In the genomic region with DNA sequence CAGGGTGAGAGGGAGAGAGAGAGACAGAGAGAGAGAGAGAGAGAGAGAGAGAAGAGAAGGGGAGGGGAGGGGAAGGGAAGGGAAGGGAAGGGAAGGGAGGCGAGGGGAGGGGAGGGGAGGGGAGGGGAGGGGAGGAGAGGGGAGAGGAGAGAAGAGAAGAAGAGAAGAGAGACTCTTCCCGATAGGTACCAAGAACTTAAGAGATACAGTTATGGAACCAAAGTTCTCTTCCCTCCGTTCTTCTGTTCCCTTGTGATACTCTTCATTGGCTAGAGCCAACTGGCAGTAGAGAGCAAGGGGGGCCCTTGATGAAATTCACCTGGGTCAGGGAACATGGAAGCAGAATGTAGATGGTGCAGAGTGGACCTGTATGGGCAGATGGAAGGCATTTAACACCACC, we compare ENCODE assay signal across 40 cellular contexts.
"Had no signal": no experiment of that assay in that cellular context is flagged by ENCODE, and none has a peak within 500 bp of the region (broad histone marks: within the 10 kb centered on the region; RNA-seq: fewer than 3 reads in every experiment).

No MANE protein-coding gene starts in this region.

- FAIRE-seq: astrocyte, bronchial epithelial cell had no signal

- H3K4me3 Mint-ChIP-seq: activated naive CD4-positive, alpha-beta T cell treated with anti-CD3 and anti-CD28 coated beads for 36 hours; activated naive CD4-positive, alpha-beta T cell treated with anti-CD3 and anti-CD28 coated beads, Interleukin-2, amount 10 ng/mL, durations not matched to agents 7 days and 5 days; activated naive CD4-positive, alpha-beta T cell treated with anti-CD3 and anti-CD28 coated beads, Interleukin-2, amount 50 U/mL, for 24 hours; activated naive CD8-positive, alpha-beta T cell; activated naive CD8-positive, alpha-beta T cell treated with anti-CD3 and anti-CD28 coated beads for 36 hours; activated naive CD8-positive, alpha-beta T cell treated with anti-CD3 and anti-CD28 coated beads, Interleukin-2, amount 10 ng/mL, durations not matched to agents 7 days and 5 days; activated naive CD8-positive, alpha-beta T cell treated with anti-CD3 and anti-CD28 coated beads, Interleukin-2, amount 50 U/mL, for 24 hours; activated T-cell treated with anti-CD3 and anti-CD28 coated beads, Interleukin-2, amount 50 U/mL, for 24 hours; activated T-cell treated with anti-CD3 and anti-CD28 coated beads, Interleukin-2, amount 50 U/mL, for 4 hours; activated T-cell treated with anti-CD3 and anti-CD28 coated beads, Interleukin-2, amount 50 U/mL, for 72 hours; activated T-helper 1 cell treated with anti-CD3 and anti-CD28 coated beads, Interleukin-12 subunit alpha, Interleukin-12 subunit beta, Interleukin-2, Interleukin-4 antibody, amounts not matched to agents 30 ng/mL and 10 ng/mL and 1 ng/mL, durations not matched to agents 14 hours and 24 hours and 36 hours; activated T-helper 17 cell treated with anti-CD3 and anti-CD28 coated beads, Interleukin-2, amount 50 U/mL, for 72 hours; brain; central memory CD8-positive, alpha-beta T cell had no signal

- H3K4me1 Mint-ChIP-seq: activated naive CD4-positive, alpha-beta T cell treated with anti-CD3 and anti-CD28 coated beads, Interleukin-2, amount 10 ng/mL, durations not matched to agents 7 days and 5 days; activated naive CD4-positive, alpha-beta T cell treated with anti-CD3 and anti-CD28 coated beads, Interleukin-2, amount 50 U/mL, for 24 hours; activated naive CD8-positive, alpha-beta T cell treated with anti-CD3 and anti-CD28 coated beads for 36 hours; activated naive CD8-positive, alpha-beta T cell treated with anti-CD3 and anti-CD28 coated beads, Interleukin-2, amount 10 ng/mL, durations not matched to agents 7 days and 5 days; activated naive CD8-positive, alpha-beta T cell treated with anti-CD3 and anti-CD28 coated beads, Interleukin-2, amount 50 U/mL, for 24 hours; activated T-helper 17 cell treated with anti-CD3 and anti-CD28 coated beads, Interleukin-2, amount 50 U/mL, for 72 hours; central memory CD8-positive, alpha-beta T cell had no signal

- H3K27me3 Mint-ChIP-seq: activated naive CD4-positive, alpha-beta T cell treated with anti-CD3 and anti-CD28 coated beads, Interleukin-2, amount 10 ng/mL, durations not matched to agents 7 days and 5 days; activated naive CD4-positive, alpha-beta T cell treated with anti-CD3 and anti-CD28 coated beads, Interleukin-2, amount 50 U/mL, for 24 hours; activated naive CD8-positive, alpha-beta T cell; activated naive CD8-positive, alpha-beta T cell treated with anti-CD3 and anti-CD28 coated beads for 36 hours; activated naive CD8-positive, alpha-beta T cell treated with anti-CD3 and anti-CD28 coated beads, Interleukin-2, amount 10 ng/mL, durations not matched to agents 7 days and 5 days; activated naive CD8-positive, alpha-beta T cell treated with anti-CD3 and anti-CD28 coated beads, Interleukin-2, amount 50 U/mL, for 24 hours; activated T-cell treated with anti-CD3 and anti-CD28 coated beads, Interleukin-2, amount 50 U/mL, for 24 hours; activated T-helper 17 cell treated with anti-CD3 and anti-CD28 coated beads, Interleukin-2, amount 50 U/mL, for 72 hours; brain; central memory CD8-positive, alpha-beta T cell had no signal

- H3K4me3 ChIP-seq: adrenal gland, ascending aorta, body of pancreas, breast epithelium, cardiac muscle cell had no signal

- H3K4me1 ChIP-seq: adrenal gland, ascending aorta, body of pancreas, breast epithelium had no signal

- H3K27me3 ChIP-seq: adrenal gland, ascending aorta, body of pancreas, brain microvascular endothelial cell, breast epithelium, cardiac muscle cell had no signal

- ATAC-seq: activated naive CD4-positive, alpha-beta T cell treated with anti-CD3 and anti-CD28 coated beads, Interleukin-2, amount 50 U/mL, for 72 hours; activated naive CD8-positive, alpha-beta T cell treated with anti-CD3 and anti-CD28 coated beads, Interleukin-2, amount 50 U/mL, for 24 hours; activated T-cell treated with anti-CD3 and anti-CD28 coated beads, Interleukin-2, amount 50 U/mL, for 4 hours; activated T-cell treated with anti-CD3 and anti-CD28 coated beads, Interleukin-2, amount 50 U/mL, for 72 hours; activated T-helper 17 cell treated with anti-CD3 and anti-CD28 coated beads, Interleukin-2, amount 50 U/mL, for 72 hours; body of pancreas had no signal

- H3K9me3 ChIP-seq: adrenal gland, ascending aorta, body of pancreas, breast epithelium had no signal

- H3K27ac ChIP-seq: adrenal gland, ascending aorta, body of pancreas, brain microvascular endothelial cell, breast epithelium, cardiac muscle cell had no signal

- H3K27ac Mint-ChIP-seq: activated naive CD4-positive, alpha-beta T cell treated with anti-CD3 and anti-CD28 coated beads for 36 hours; activated naive CD4-positive, alpha-beta T cell treated with anti-CD3 and anti-CD28 coated beads, Interleukin-2, amount 10 ng/mL, durations not matched to agents 7 days and 5 days; activated naive CD4-positive, alpha-beta T cell treated with anti-CD3 and anti-CD28 coated beads, Interleukin-2, amount 50 U/mL, for 24 hours; activated naive CD4-positive, alpha-beta T cell treated with anti-CD3 and anti-CD28 coated beads, Interleukin-2, amount 50 U/mL, for 72 hours; activated naive CD8-positive, alpha-beta T cell; activated naive CD8-positive, alpha-beta T cell treated with anti-CD3 and anti-CD28 coated beads for 36 hours; activated naive CD8-positive, alpha-beta T cell treated with anti-CD3 and anti-CD28 coated beads, Interleukin-2, amount 10 ng/mL, durations not matched to agents 7 days and 5 days; activated naive CD8-positive, alpha-beta T cell treated with anti-CD3 and anti-CD28 coated beads, Interleukin-2, amount 50 U/mL, for 24 hours; activated T-cell treated with anti-CD3 and anti-CD28 coated beads, Interleukin-2, amount 50 U/mL, for 24 hours; activated T-cell treated with anti-CD3 and anti-CD28 coated beads, Interleukin-2, amount 50 U/mL, for 72 hours; activated T-helper 1 cell treated with anti-CD3 and anti-CD28 coated beads, Interleukin-12 subunit alpha, Interleukin-12 subunit beta, Interleukin-2, Interleukin-4 antibody, amounts not matched to agents 30 ng/mL and 10 ng/mL and 1 ng/mL, durations not matched to agents 14 hours and 24 hours and 36 hours; activated T-helper 17 cell treated with anti-CD3 and anti-CD28 coated beads, Interleukin-2, amount 50 U/mL, for 72 hours; activated T-helper 2 cell treated with anti-CD3 and anti-CD28 coated beads, Interferon-gamma antibody, Interleukin-2, Interleukin-4, amounts not matched to agents 10 μg/mL and 5 μg/mL and 100 μg/mL, durations not matched to agents 14 hours and 24 hours and 36 hours had no signal

- H3K36me3 Mint-ChIP-seq: activated naive CD4-positive, alpha-beta T cell treated with anti-CD3 and anti-CD28 coated beads, Interleukin-2, amount 10 ng/mL, durations not matched to agents 7 days and 5 days; activated naive CD4-positive, alpha-beta T cell treated with anti-CD3 and anti-CD28 coated beads, Interleukin-2, amount 50 U/mL, for 72 hours; activated naive CD8-positive, alpha-beta T cell; activated naive CD8-positive, alpha-beta T cell treated with anti-CD3 and anti-CD28 coated beads for 36 hours; activated naive CD8-positive, alpha-beta T cell treated with anti-CD3 and anti-CD28 coated beads, Interleukin-2, amount 10 ng/mL, durations not matched to agents 7 days and 5 days had no signal

- DNase-seq: activated effector memory CD4-positive, alpha-beta T cell treated with anti-CD3 and anti-CD28 coated beads, Interleukin-2, amount 50 U/mL, for 16 hours; activated effector memory CD4-positive, alpha-beta T cell treated with Interleukin-2 at 50 U/mL for 16 hours; activated gamma-delta T cell; activated gamma-delta T cell treated with Interleukin-2 at 50 U/mL for 16 hours; activated naive CD4-positive, alpha-beta T cell; activated naive CD4-positive, alpha-beta T cell treated with anti-CD3 and anti-CD28 coated beads for 36 hours; activated naive CD4-positive, alpha-beta T cell treated with anti-CD3 and anti-CD28 coated beads, Interleukin-2, amount 10 ng/mL, durations not matched to agents 7 days and 5 days; activated naive CD4-positive, alpha-beta T cell treated with anti-CD3 and anti-CD28 coated beads, Interleukin-2, amount 50 U/mL, for 16 hours; activated naive CD4-positive, alpha-beta T cell treated with Interleukin-2 at 50 U/mL for 16 hours; activated naive CD8-positive, alpha-beta T cell treated with anti-CD3 and anti-CD28 coated beads for 36 hours; activated naive CD8-positive, alpha-beta T cell treated with anti-CD3 and anti-CD28 coated beads, Interleukin-2, amount 10 ng/mL, durations not matched to agents 7 days and 5 days; activated naive CD8-positive, alpha-beta T cell treated with anti-CD3 and anti-CD28 coated beads, Interleukin-2, amount 50 U/mL, for 24 hours; activated T-cell treated with anti-CD3 and anti-CD28 coated beads, Interleukin-2, amount 50 U/mL, for 1 hour; activated T-cell treated with anti-CD3 and anti-CD28 coated beads, Interleukin-2, amount 50 U/mL, for 24 hours; activated T-cell treated with anti-CD3 and anti-CD28 coated beads, Interleukin-2, amount 50 U/mL, for 4 hours; activated T-cell treated with anti-CD3 and anti-CD28 coated beads, Interleukin-2, amount 50 U/mL, for 48 hours; activated T-cell treated with anti-CD3 and anti-CD28 coated beads, Interleukin-2, amount 50 U/mL, for 72 hours; adrenal gland; amniotic stem cell; amygdala; anterior cingulate cortex; aorta; body of pancreas; brain microvascular endothelial cell; caudate nucleus; central memory CD4-positive, alpha-beta T cell; cerebellar nuclear complex had no signal

- H3K36me3 ChIP-seq: adrenal gland, ascending aorta, brain microvascular endothelial cell, breast epithelium, cardiac muscle cell had no signal
